9 cellular contexts compared by ENCODE assay signal in the genomic region with DNA sequence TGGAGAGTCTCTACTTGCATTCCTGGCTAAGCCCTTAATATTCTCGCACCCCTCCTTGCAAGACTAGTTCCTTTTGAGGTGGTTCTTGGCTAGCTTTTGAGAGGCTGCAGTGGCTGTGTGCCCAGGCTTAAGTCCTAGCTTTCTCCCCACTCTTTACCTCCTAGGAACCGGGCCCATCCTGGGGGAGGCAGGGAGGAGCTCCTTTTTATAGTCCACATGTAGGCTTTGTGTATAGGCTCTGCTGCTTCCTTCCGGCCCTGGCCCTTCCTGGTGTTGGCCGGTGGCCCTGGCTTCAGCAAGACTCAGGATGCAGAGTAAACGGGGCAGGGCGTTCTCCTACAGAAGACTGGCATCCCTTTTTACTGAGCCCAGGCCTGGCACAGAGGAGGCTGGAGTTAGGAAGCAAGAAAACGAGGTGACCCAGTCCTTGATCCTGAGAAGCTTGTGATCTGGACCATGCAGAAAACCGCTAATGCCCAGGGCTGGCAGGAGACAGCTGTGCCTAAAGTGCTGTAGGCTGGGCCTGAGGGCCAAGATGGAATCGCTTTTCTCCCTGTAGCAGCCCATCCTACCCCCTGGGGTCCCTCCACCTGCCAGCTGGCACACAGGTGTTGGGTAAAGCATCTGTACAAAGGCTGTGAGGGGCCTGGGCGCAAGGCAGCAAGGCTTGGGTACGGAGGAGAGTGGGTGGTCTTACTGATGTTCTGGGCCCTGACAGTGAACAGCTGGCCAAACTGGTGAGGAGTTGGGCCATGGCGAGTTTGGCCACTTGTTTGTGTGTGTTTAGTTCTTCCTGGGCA. TPM values are rescaled to one million over a fixed set of nuclear protein-coding genes. Genes with fewer than 3 reads are reported as not detected.
DNase-seq lines count a peak whose midpoint lies in the region; ATAC-seq and TF ChIP-seq lines count a peak whose summit lies in the region.
"Had no signal": no experiment of that assay in that cellular context is flagged by ENCODE, and none has a peak within 500 bp of the region (broad histone marks: within the 10 kb centered on the region; RNA-seq: fewer than 3 reads in every experiment).

No MANE protein-coding gene starts in this region.

- peaks cover 32 to 91% of the 10 kb centered on the region in 2 donors for H3K4me1 ChIP-seq in left lung
- H3K4me1 ChIP-seq in suprapubic skin: peaks cover 86% of the 10 kb centered on the region

- H3K36me3 Mint-ChIP-seq in T-helper 1 cell treated with Interleukin-12 subunit alpha and Interleukin-12 subunit beta and Interleukin-4 antibody, amounts not matched to agents 30 μg/mL and 1 μg/mL, for 36 hours (ENCODE audit: low read depth): peaks cover 42% of the 10 kb centered on the region
- peaks cover 48% of the 10 kb centered on the region for H3K36me3 Mint-ChIP-seq in brain

- TF ChIP-seq CTCF in brain (conservative IDR thresholded peaks at IDR 0.05) (no peak), left lung (IDR thresholded peaks at IDR 0.05) (no peak), suprapubic skin (IDR thresholded peaks at IDR 0.05) (no peak)

- peak overlapping the region; percentile 35 for H3K4me3 Mint-ChIP-seq in T-helper 1 cell treated with Interleukin-12 subunit alpha and Interleukin-12 subunit beta and Interleukin-4 antibody, amounts not matched to agents 30 μg/mL and 1 μg/mL, for 36 hours
- H3K4me3 Mint-ChIP-seq in brain: peak overlapping the region in 1 of 5 experiments; percentile 15

- intact Hi-C loops in left lung (cut with DNase I): no loop called here

- H3K4me3 ChIP-seq in left lung (no peak overlapping the region), suprapubic skin (no peak overlapping the region)

- ATAC-seq in left lung: peak; percentile 79
- no peak for ATAC-seq in HG02798 (IDR thresholded peaks at IDR 0.05; ENCODE audit: poor library complexity, unreplicated experiment)
- ATAC-seq in HG03342 (IDR thresholded peaks at IDR 0.05; ENCODE audit: unreplicated experiment): no peak
- ATAC-seq: activated CD4-positive, CD25-positive, alpha-beta regulatory T cell treated with anti-CD3 and anti-CD28 coated beads, Interleukin-2, amount 50 U/mL, for 24 hours had no signal

- H3K4me1 Mint-ChIP-seq in T-helper 1 cell treated with Interleukin-12 subunit alpha and Interleukin-12 subunit beta and Interleukin-4 antibody, amounts not matched to agents 30 μg/mL and 1 μg/mL, for 36 hours (ENCODE audit: low read depth): peaks cover 90% of the 10 kb centered on the region
- H3K4me1 Mint-ChIP-seq in brain: peaks cover 90% of the 10 kb centered on the region

- H3K9me3 Mint-ChIP-seq in T-helper 1 cell treated with Interleukin-12 subunit alpha and Interleukin-12 subunit beta and Interleukin-4 antibody, amounts not matched to agents 30 μg/mL and 1 μg/mL, for 36 hours: no peaks in the 10 kb centered on the region
- H3K9me3 Mint-ChIP-seq in brain: no peaks in the 10 kb centered on the region

- H3K27me3 ChIP-seq in left lung: no peaks in the 10 kb centered on the region
- no peaks in the 10 kb centered on the region for H3K27me3 ChIP-seq in suprapubic skin

- H3K9me3 ChIP-seq in left lung (no peaks in the 10 kb centered on the region), suprapubic skin (no peaks in the 10 kb centered on the region)

- no peak for TF ChIP-seq EP300 in suprapubic skin (IDR thresholded peaks at IDR 0.05)

- WGBS in suprapubic skin: 46% methylated on average over 12 of the region's 12 CpGs

- peak overlapping the region; percentile 71 for H3K27ac Mint-ChIP-seq in T-helper 1 cell treated with Interleukin-12 subunit alpha and Interleukin-12 subunit beta and Interleukin-4 antibody, amounts not matched to agents 30 μg/mL and 1 μg/mL, for 36 hours
- H3K27ac Mint-ChIP-seq in brain: peak overlapping the region in 4 of 5 experiments; percentile 44 to 85 (median 51)

- H3K36me3 ChIP-seq in left lung: no peaks in the 10 kb centered on the region
- H3K36me3 ChIP-seq in suprapubic skin: no peaks in the 10 kb centered on the region

- TF ChIP-seq POLR2A in suprapubic skin (IDR thresholded peaks at IDR 0.05): no peak

- no peaks in the 10 kb centered on the region for H3K27me3 Mint-ChIP-seq in T-helper 1 cell treated with Interleukin-12 subunit alpha and Interleukin-12 subunit beta and Interleukin-4 antibody, amounts not matched to agents 30 μg/mL and 1 μg/mL, for 36 hours (ENCODE audit: low read depth)
- no peaks in the 10 kb centered on the region for H3K27me3 Mint-ChIP-seq in brain

- H3K27ac ChIP-seq in left lung: peak overlapping the region; percentile 67 to 92
- peak overlapping the region; percentile 0 for H3K27ac ChIP-seq in suprapubic skin

- DNase-seq in T-helper 1 cell (no peak), left lung (peak in 1 of 2 donors; percentile 72), suprapubic skin (ENCODE audit: low spot score in 2 of 2) (no peak), NCI-H2029 (lab: John Stamatoyannopoulos, UW) (no peak)

RNA-seq across cellular contexts. Expression of a gene that starts 8.7 kb away (rescaled TPM):
- polyA plus RNA-seq in brain (ENCODE audit: insufficient read depth, low read depth, low replicate concordance): 75.9 TPM
- total RNA-seq in left lung: 100 to 1,000 TPM in 1 of 2 donors, 10 to 100 TPM in 1; 64.9 to 121 TPM
- 100 to 1,000 TPM in 1 of 4 donors, 10 to 100 TPM in 3; 54.0 to 188 (median 91.5) TPM for total RNA-seq in suprapubic skin
